8 cellular contexts compared by ENCODE assay signal in the genomic region with DNA sequence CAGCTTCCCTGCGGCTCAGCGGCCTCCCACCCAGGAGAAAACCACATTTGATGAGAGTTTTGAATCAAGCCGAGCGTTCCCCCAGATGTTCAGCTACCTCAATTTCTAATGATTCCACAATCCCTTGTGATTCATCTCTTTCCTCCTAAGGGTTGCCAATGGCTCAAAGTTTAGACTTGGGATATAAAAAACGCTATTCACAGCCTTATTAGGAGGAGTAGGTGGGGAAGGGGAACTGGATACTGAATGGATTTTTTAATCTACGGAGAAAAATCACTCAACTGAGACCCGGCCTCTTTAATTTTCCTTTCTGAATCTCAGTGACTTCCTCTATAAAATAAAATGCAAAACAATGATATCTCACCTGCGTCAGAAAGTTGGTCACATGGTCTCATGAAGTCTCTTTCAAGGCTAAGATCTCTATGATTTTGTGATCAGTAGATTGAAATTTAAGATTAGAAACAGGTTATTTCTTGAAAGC.
DNase-seq lines count a peak whose midpoint lies in the region; ATAC-seq, FAIRE-seq and TF ChIP-seq lines count a peak whose summit lies in the region.

No MANE protein-coding gene starts in this region.

- H3K9me3 ChIP-seq in CD4-positive, alpha-beta T cell (ENCODE audit: control insufficient read depth, low read length): no peaks in the 10 kb centered on the region
- H3K9me3 ChIP-seq in Peyer's patch (no peaks in the 10 kb centered on the region), parathyroid adenoma (ENCODE audit: control insufficient read depth, low read length) (no peaks in the 10 kb centered on the region)

- H3K27me3 ChIP-seq in CD4-positive, alpha-beta T cell (ENCODE audit: control insufficient read depth, insufficient read depth, low read length): peaks cover 34% of the 10 kb centered on the region
- H3K27me3 ChIP-seq in Peyer's patch (no peaks in the 10 kb centered on the region), parathyroid adenoma (ENCODE audit: control insufficient read depth, insufficient read depth, low read length) (no peaks in the 10 kb centered on the region)

- no peak for FAIRE-seq in D721Med (lab: Jason Lieb, UNC)

- H3K4me3 Mint-ChIP-seq in CD4-positive, alpha-beta T cell: peak overlapping the region; percentile 35

- no peak for ATAC-seq in CD4-positive, alpha-beta T cell (ENCODE audit: poor library complexity)
- ATAC-seq in HG02840 (IDR thresholded peaks at IDR 0.05; ENCODE audit: low FRiP score, unreplicated experiment): no peak

- H3K36me3 ChIP-seq in Peyer's patch: no peaks in the 10 kb centered on the region
- H3K36me3 ChIP-seq in parathyroid adenoma (ENCODE audit: control insufficient read depth, insufficient read depth, low read length): no peaks in the 10 kb centered on the region

- peak overlapping the region; percentile 72 for H2AFZ ChIP-seq in parathyroid adenoma

- CTCF ChIA-PET in CD4-positive, alpha-beta T cell (lab: Charles Lee): no interaction called here

- H3K27ac ChIP-seq in CD4-positive, alpha-beta T cell (ENCODE audit: low read depth, low read length): no peak overlapping the region
- peak overlapping the region in 3 of 4 donors; percentile 52 to 69 (median 52) for H3K27ac ChIP-seq in Peyer's patch
- peak overlapping the region; percentile 53 for H3K27ac ChIP-seq in parathyroid adenoma

- H3K36me3 Mint-ChIP-seq in CD4-positive, alpha-beta T cell (ENCODE audit: low read depth): no peaks in the 10 kb centered on the region

- peaks cover 62% of the 10 kb centered on the region for H3K27me3 Mint-ChIP-seq in CD4-positive, alpha-beta T cell

- DNase-seq in CD4-positive, alpha-beta T cell: no peak
- DNase-seq in Peyer's patch (no peak), fibroblast of villous mesenchyme (ENCODE audit: low read depth) (no peak), D721Med (ENCODE audit: insufficient read length, low spot score) (no peak), SK-N-DZ (ENCODE audit: low spot score) (no peak)
- DNase-seq in activated CD4-positive, CD25-positive, alpha-beta regulatory T cell treated with anti-CD3 and anti-CD28 coated beads, Interleukin-2, amount 50 U/mL, for 72 hours: no peak

- no peak for TF ChIP-seq POLR2A in Peyer's patch (IDR thresholded peaks at IDR 0.05)

- intact Hi-C loops in CD4-positive, alpha-beta T cell (cut with DNase I, micrococcal nuclease): no loop called here

- H3K4me1 ChIP-seq in Peyer's patch: no peaks in the 10 kb centered on the region
- H3K4me1 ChIP-seq in parathyroid adenoma: no peaks in the 10 kb centered on the region

- no peak overlapping the region for H3K9ac ChIP-seq in parathyroid adenoma

- no peak overlapping the region for H3K27ac Mint-ChIP-seq in CD4-positive, alpha-beta T cell

- H3K4me2 ChIP-seq in parathyroid adenoma (ENCODE audit: low read length): peak overlapping the region; percentile 69

- TF ChIP-seq CTCF in CD4-positive, alpha-beta T cell (IDR thresholded peaks at IDR 0.05): no peak
- TF ChIP-seq CTCF in Peyer's patch (IDR thresholded peaks at IDR 0.05) (no peak), fibroblast of villous mesenchyme (IDR thresholded peaks at IDR 0.05; ENCODE audit: insufficient read depth, low read depth, low read length) (no peak), parathyroid adenoma (IDR thresholded peaks at IDR 0.05) (no peak), D721Med (IDR thresholded peaks at IDR 0.05; ENCODE audit: insufficient read depth, missing control alignments) (no peak)

- H3K4me3 ChIP-seq in Peyer's patch: peak overlapping the region; percentile 47 to 56 (median 52)
- H3K4me3 ChIP-seq in fibroblast of villous mesenchyme (ENCODE audit: low read depth, low read length): peak overlapping the region; percentile 73
- no peak overlapping the region for H3K4me3 ChIP-seq in parathyroid adenoma (ENCODE audit: low read depth, low read length)

- H3K4me1 Mint-ChIP-seq in CD4-positive, alpha-beta T cell (ENCODE audit: low read depth): peaks cover 20% of the 10 kb centered on the region

- no peaks in the 10 kb centered on the region for H3K9me3 Mint-ChIP-seq in CD4-positive, alpha-beta T cell

- POLR2A ChIA-PET in CD4-positive, alpha-beta T cell (lab: Charles Lee): no interaction called here

- no peaks in the 10 kb centered on the region for H3K79me2 ChIP-seq in parathyroid adenoma
